1 cellular context compared by ENCODE assay signal in the genomic region with DNA sequence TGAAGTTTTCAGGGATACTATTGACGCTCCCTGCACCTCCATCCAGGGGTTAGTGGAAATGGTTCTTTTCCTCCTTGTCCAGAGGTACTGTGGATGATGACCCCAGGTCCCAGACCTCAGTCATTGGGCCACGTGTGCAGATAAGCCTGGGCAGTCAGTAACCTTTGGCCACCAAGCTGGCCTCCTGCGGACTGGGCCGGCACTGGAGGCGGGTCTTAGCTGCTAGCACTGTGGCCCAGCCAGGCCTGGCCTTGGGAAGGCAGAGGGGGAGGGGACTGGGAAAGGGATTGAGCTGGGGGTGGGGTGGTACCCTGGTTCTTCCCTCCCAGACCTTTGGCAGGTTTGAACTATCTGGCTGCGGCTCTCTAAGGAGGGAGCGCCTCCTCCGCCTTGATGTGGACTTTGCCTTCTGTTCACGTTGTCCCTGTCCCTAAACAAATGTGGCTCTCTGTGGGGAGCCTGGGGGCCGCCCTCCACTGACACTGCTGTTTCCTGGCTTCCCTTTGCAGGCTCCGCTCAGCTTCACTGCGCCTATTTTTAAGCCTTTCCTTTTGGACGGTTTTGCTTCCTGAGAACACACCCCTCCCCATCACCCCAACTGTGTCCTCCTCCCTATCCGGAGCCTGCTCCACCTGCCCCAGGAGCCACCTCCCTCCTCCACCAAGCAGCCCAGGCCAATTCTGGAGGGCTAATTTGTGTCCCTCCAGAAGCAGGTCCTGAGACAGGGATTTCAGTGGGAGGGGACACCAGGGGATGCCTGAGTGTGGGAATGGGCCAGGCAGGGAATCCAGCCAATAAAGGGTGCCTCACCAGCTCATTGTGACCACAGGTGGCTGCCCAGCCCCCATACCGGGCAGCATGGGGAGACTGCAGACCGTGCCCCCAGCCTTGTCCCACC.
TF ChIP-seq lines count a peak whose summit lies in the region.

No MANE protein-coding gene starts in this region.

TF ChIP-seq in HepG2, 621 proteins besides CTCF, POLR2A, EP300 and RAD21 (continued from another document):
- TF ChIP-seq, protein P1, sequence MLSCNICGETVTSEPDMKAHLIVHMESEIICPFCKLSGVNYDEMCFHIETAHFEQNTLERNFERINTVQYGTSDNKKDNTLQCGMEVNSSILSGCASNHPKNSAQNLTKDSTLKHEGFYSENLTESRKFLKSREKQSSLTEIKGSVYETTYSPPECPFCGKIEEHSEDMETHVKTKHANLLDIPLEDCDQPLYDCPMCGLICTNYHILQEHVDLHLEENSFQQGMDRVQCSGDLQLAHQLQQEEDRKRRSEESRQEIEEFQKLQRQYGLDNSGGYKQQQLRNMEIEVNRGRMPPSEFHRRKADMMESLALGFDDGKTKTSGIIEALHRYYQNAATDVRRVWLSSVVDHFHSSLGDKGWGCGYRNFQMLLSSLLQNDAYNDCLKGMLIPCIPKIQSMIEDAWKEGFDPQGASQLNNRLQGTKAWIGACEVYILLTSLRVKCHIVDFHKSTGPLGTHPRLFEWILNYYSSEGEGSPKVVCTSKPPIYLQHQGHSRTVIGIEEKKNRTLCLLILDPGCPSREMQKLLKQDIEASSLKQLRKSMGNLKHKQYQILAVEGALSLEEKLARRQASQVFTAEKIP (CRISPR knock-in tag; IDR thresholded peaks at IDR 0.05; ENCODE audit: borderline replicate concordance) = no peak
- TF ChIP-seq XBP1 (CRISPR knock-in tag; IDR thresholded peaks at IDR 0.05) (peak; percentile 96; the same call in 1 of the 2 replicates), ZNF790 (CRISPR knock-in tag; IDR thresholded peaks at IDR 0.05; ENCODE audit: borderline replicate concordance) (no peak), GABPA (IDR thresholded peaks at IDR 0.05; ENCODE audit: low read depth, low read length) (no peak), GABPA (CRISPR knock-in tag; IDR thresholded peaks at IDR 0.05; ENCODE audit: low read depth) (peak; percentile 52; the same call in 1 of the 2 replicates), ZNF343 (CRISPR knock-in tag; IDR thresholded peaks at IDR 0.05) (peak; percentile 84), HNRNPK (IDR thresholded peaks at IDR 0.05; ENCODE audit: low read depth, low read length, poor library complexity, severe bottlenecking) (peak; percentile 30), RFX3 (CRISPR knock-in tag; IDR thresholded peaks at IDR 0.05) (0 out of 2 replicates have a peak, but pooled peaks have one; percentile 12), SNAPC5 (CRISPR knock-in tag; IDR thresholded peaks at IDR 0.05; ENCODE audit: borderline replicate concordance) (peak; percentile 73; the same call in 1 of the 2 replicates), GTF2F1 (IDR thresholded peaks at IDR 0.05; ENCODE audit: low read length) (peak; percentile 74; the same call in 1 of the 2 replicates), AGO1 (IDR thresholded peaks at IDR 0.05; ENCODE audit: low read depth, low read length, poor library complexity, severe bottlenecking) (no peak), ZSCAN30 (CRISPR knock-in tag; IDR thresholded peaks at IDR 0.05) (no peak), MEF2D (CRISPR knock-in tag; IDR thresholded peaks at IDR 0.05) (peak; percentile 94), ATRX (CRISPR knock-in tag; IDR thresholded peaks at IDR 0.05; ENCODE audit: borderline replicate concordance) (no peak), STAT6 (CRISPR knock-in tag; IDR thresholded peaks at IDR 0.05; ENCODE audit: borderline replicate concordance) (peak; percentile 61; the same call in 1 of the 2 replicates), HDAC2 (CRISPR knock-in tag; IDR thresholded peaks at IDR 0.05) (peak; percentile 95), AKAP8 (CRISPR knock-in tag; IDR thresholded peaks at IDR 0.05) (peak; percentile 89; the same call in 1 of the 2 replicates), ZNF777 (CRISPR knock-in tag; IDR thresholded peaks at IDR 0.05) (no peak), DBP (CRISPR knock-in tag; IDR thresholded peaks at IDR 0.05; ENCODE audit: not compliant biosample characterization) (peak; percentile 58), ERF (CRISPR knock-in tag; IDR thresholded peaks at IDR 0.05) (peak; percentile 94), SP4 (CRISPR knock-in tag; IDR thresholded peaks at IDR 0.05) (peak; percentile 78; the same call in 1 of the 2 replicates), ZNF354B (CRISPR knock-in tag; IDR thresholded peaks at IDR 0.05) (no peak), GTF3A (CRISPR knock-in tag; conservative IDR thresholded peaks at IDR 0.05) (no peak; the same call in 1 of the 2 replicates), BORCS8-MEF2B (CRISPR knock-in tag; IDR thresholded peaks at IDR 0.05) (peak; percentile 90), ARID5B (CRISPR knock-in tag; IDR thresholded peaks at IDR 0.05) (peak; percentile 94), ZNF124 (CRISPR knock-in tag; IDR thresholded peaks at IDR 0.05) (peak; percentile 82), POLR2AphosphoS2 (IDR thresholded peaks at IDR 0.05; ENCODE audit: low read depth, low read length) (no peak; the same call in 1 of the 2 replicates), LCORL (IDR thresholded peaks at IDR 0.05) (no peak), LCORL (CRISPR knock-in tag; IDR thresholded peaks at IDR 0.05) (peak; percentile 97), ZFX (CRISPR knock-in tag; IDR thresholded peaks at IDR 0.05; ENCODE audit: low read depth) (peak; percentile 94), TAF1 (CRISPR knock-in tag; IDR thresholded peaks at IDR 0.05) (no peak), TRIM24 (CRISPR knock-in tag; IDR thresholded peaks at IDR 0.05) (0 out of 2 replicates have a peak, but pooled peaks have one; percentile 41), ZNF333 (CRISPR knock-in tag; IDR thresholded peaks at IDR 0.05; ENCODE audit: borderline replicate concordance) (no peak), PITX1 (CRISPR knock-in tag; IDR thresholded peaks at IDR 0.05) (peak; percentile 97), WIZ (CRISPR knock-in tag; IDR thresholded peaks at IDR 0.05) (no peak), RNF2 (conservative IDR thresholded peaks at IDR 0.05; ENCODE audit: low read depth) (peak; percentile 53; the same call in 1 of the 2 replicates), ZC3H4 (CRISPR knock-in tag; IDR thresholded peaks at IDR 0.05; ENCODE audit: borderline replicate concordance) (no peak), SOX5 (CRISPR knock-in tag; IDR thresholded peaks at IDR 0.05; ENCODE audit: borderline replicate concordance) (peak; percentile 84), DR1 (CRISPR knock-in tag; IDR thresholded peaks at IDR 0.05) (peak; percentile 64; the same call in 1 of the 2 replicates), IKZF4 (CRISPR knock-in tag; IDR thresholded peaks at IDR 0.05; ENCODE audit: borderline replicate concordance, low read depth, not compliant biosample characterization) (no peak), ZBTB1 (CRISPR knock-in tag; IDR thresholded peaks at IDR 0.05; ENCODE audit: borderline replicate concordance) (no peak)
- TF ChIP-seq, protein P2, sequence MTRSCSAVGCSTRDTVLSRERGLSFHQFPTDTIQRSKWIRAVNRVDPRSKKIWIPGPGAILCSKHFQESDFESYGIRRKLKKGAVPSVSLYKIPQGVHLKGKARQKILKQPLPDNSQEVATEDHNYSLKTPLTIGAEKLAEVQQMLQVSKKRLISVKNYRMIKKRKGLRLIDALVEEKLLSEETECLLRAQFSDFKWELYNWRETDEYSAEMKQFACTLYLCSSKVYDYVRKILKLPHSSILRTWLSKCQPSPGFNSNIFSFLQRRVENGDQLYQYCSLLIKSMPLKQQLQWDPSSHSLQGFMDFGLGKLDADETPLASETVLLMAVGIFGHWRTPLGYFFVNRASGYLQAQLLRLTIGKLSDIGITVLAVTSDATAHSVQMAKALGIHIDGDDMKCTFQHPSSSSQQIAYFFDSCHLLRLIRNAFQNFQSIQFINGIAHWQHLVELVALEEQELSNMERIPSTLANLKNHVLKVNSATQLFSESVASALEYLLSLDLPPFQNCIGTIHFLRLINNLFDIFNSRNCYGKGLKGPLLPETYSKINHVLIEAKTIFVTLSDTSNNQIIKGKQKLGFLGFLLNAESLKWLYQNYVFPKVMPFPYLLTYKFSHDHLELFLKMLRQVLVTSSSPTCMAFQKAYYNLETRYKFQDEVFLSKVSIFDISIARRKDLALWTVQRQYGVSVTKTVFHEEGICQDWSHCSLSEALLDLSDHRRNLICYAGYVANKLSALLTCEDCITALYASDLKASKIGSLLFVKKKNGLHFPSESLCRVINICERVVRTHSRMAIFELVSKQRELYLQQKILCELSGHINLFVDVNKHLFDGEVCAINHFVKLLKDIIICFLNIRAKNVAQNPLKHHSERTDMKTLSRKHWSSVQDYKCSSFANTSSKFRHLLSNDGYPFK (CRISPR knock-in tag; IDR thresholded peaks at IDR 0.05; ENCODE audit: borderline replicate concordance) = peak; percentile 69; the same call in 1 of the 2 replicates
- TF ChIP-seq, protein P3, sequence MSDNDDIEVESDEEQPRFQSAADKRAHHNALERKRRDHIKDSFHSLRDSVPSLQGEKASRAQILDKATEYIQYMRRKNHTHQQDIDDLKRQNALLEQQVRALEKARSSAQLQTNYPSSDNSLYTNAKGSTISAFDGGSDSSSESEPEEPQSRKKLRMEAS (IDR thresholded peaks at IDR 0.05) = peak; percentile 97
- TF ChIP-seq, protein P4, sequence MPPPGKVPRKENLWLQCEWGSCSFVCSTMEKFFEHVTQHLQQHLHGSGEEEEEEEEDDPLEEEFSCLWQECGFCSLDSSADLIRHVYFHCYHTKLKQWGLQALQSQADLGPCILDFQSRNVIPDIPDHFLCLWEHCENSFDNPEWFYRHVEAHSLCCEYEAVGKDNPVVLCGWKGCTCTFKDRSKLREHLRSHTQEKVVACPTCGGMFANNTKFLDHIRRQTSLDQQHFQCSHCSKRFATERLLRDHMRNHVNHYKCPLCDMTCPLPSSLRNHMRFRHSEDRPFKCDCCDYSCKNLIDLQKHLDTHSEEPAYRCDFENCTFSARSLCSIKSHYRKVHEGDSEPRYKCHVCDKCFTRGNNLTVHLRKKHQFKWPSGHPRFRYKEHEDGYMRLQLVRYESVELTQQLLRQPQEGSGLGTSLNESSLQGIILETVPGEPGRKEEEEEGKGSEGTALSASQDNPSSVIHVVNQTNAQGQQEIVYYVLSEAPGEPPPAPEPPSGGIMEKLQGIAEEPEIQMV (CRISPR knock-in tag; IDR thresholded peaks at IDR 0.05; ENCODE audit: low read depth) = no peak
